1 cellular context compared by ENCODE assay signal in genomic region chr9:113993838-113994540, GRCh38.
TF ChIP-seq lines count a peak whose summit lies in the region.

No MANE protein-coding gene starts in this region.

TF ChIP-seq in SK-N-SH treated with all-trans-retinoic acid at 6 μM for 48 hours, 23 proteins besides CTCF, POLR2A, EP300 and RAD21 (continued from another document):
- TF ChIP-seq PATZ1 (CRISPR knock-in tag; IDR thresholded peaks at IDR 0.05; ENCODE audit: borderline replicate concordance) (no peak), ARNTL (CRISPR knock-in tag; IDR thresholded peaks at IDR 0.05; ENCODE audit: borderline replicate concordance, low read depth) (no peak), RARB (CRISPR knock-in tag; IDR thresholded peaks at IDR 0.05) (no peak), CREB5 (CRISPR knock-in tag; IDR thresholded peaks at IDR 0.05; ENCODE audit: low read depth) (no peak), ZFP30 (CRISPR knock-in tag; IDR thresholded peaks at IDR 0.05) (no peak), OSR1 (CRISPR knock-in tag; IDR thresholded peaks at IDR 0.05) (no peak), TOX (CRISPR knock-in tag; IDR thresholded peaks at IDR 0.05; ENCODE audit: borderline replicate concordance) (no peak), ZNF8 (CRISPR knock-in tag; IDR thresholded peaks at IDR 0.05) (no peak), CSRNP3 (CRISPR knock-in tag; IDR thresholded peaks at IDR 0.05) (no peak), ISL1 (CRISPR knock-in tag; IDR thresholded peaks at IDR 0.05) (no peak)
